In genomic region chr10:115093286-115093775, GRCh38 we compare ENCODE assay signal across 8 cellular contexts. TPM values are rescaled to one million over a fixed set of nuclear protein-coding genes. Genes with fewer than 3 reads are reported as not detected.
A peak's percentile ranks its signal among the peaks of the same experiment; 100 is the strongest.
DNase-seq lines count a peak whose midpoint lies in the region; ATAC-seq and TF ChIP-seq lines count a peak whose summit lies in the region.

ATRNL1 (plus strand) TSS chr10:115093365; CDS start chr10:115093751, 386 bp downstream.

- peak within 1 kb of the TSS; percentile 84 for H3K4me3 ChIP-seq in H7 (ENCODE audit: insufficient read depth, low read depth, low read length)
- peak within 1 kb of the TSS; percentile 38 to 87 (median 70) for H3K4me3 ChIP-seq in heart left ventricle

- peak within 1 kb of the TSS in 7 of 12 donors; percentile 13 to 75 (median 35) for H3K27ac ChIP-seq in heart left ventricle

- intact Hi-C loops in heart left ventricle (cut with DNase I) (no loop called here), posterior vena cava (cut with DNase I) (no loop called here)

- DNase-seq in activated CD4-positive, CD25-positive, alpha-beta regulatory T cell (lab: John Stamatoyannopoulos, UW): no peak
- peak; percentile 89 for DNase-seq in H7
- peak; percentile 37 for DNase-seq in LHCN-M2 (ENCODE audit: low read depth)
- peak; percentile 30 to 61 (median 33) for DNase-seq in heart left ventricle
- DNase-seq in posterior vena cava (ENCODE audit: low spot score): peak; percentile 69
- DNase-seq in NOMO-1 treated with DMSO at 0.1 percent for 48 hours (lab: John Stamatoyannopoulos, UW; ENCODE audit: unreplicated experiment): no peak

- ATAC-seq in activated CD4-positive, CD25-positive, alpha-beta regulatory T cell treated with anti-CD3 and anti-CD28 coated beads, Interleukin-2, amount 50 U/mL, for 24 hours: peak; percentile 15 to 33
- ATAC-seq in activated T-helper 17 cell treated with anti-CD3 and anti-CD28 coated beads, Interleukin-2, amount 50 U/mL, for 72 hours (replicated peaks): peak; percentile 60
- ATAC-seq in heart left ventricle: peak in 3 of 4 donors; percentile 79 to 93 (median 89)

- no peaks in the 10 kb centered on the region for H3K4me1 Mint-ChIP-seq in activated T-helper 17 cell treated with anti-CD3 and anti-CD28 coated beads, Interleukin-2, amount 50 U/mL, for 72 hours

- H3K4me1 ChIP-seq in heart left ventricle: peaks cover 0 to 20% (median 0%) of the 10 kb centered on the region in 12 donors

- H3K27ac Mint-ChIP-seq in activated T-helper 17 cell treated with anti-CD3 and anti-CD28 coated beads, Interleukin-2, amount 50 U/mL, for 72 hours: no peak within 1 kb of the TSS

- peaks cover 52% of the 10 kb centered on the region for H3K27me3 Mint-ChIP-seq in activated T-helper 17 cell treated with anti-CD3 and anti-CD28 coated beads, Interleukin-2, amount 50 U/mL, for 72 hours

- peaks cover 0 to 2% (median 0%) of the 10 kb centered on the region in 12 donors for H3K9me3 ChIP-seq in heart left ventricle

- no peak for TF ChIP-seq POLR2A in heart left ventricle (IDR thresholded peaks at IDR 0.05)

- H3K4me3 Mint-ChIP-seq in activated T-helper 17 cell treated with anti-CD3 and anti-CD28 coated beads, Interleukin-2, amount 50 U/mL, for 72 hours: peak within 1 kb of the TSS; percentile 70

- no peak for TF ChIP-seq CTCF in heart left ventricle (IDR thresholded peaks at IDR 0.05)

- no peaks in the 10 kb centered on the region for H3K9me3 Mint-ChIP-seq in activated T-helper 17 cell treated with anti-CD3 and anti-CD28 coated beads, Interleukin-2, amount 50 U/mL, for 72 hours

- peaks cover 16% of the 10 kb centered on the region for H3K27me3 ChIP-seq in H7 (ENCODE audit: control insufficient read depth, insufficient read depth, low read length)
- H3K27me3 ChIP-seq in heart left ventricle: peaks cover 4 to 60% (median 12%) of the 10 kb centered on the region in 9 donors

- H3K36me3 Mint-ChIP-seq in activated T-helper 17 cell treated with anti-CD3 and anti-CD28 coated beads, Interleukin-2, amount 50 U/mL, for 72 hours (ENCODE audit: low read depth): no peaks in the 10 kb centered on the region

- 0 to 1% (median 1%) methylated on average over 14 to 70 of the region's 70 CpGs for WGBS in heart left ventricle, 4 donors

- no peaks in the 10 kb centered on the region for H3K36me3 ChIP-seq in H7 (replicated peaks; ENCODE audit: control insufficient read depth, insufficient read depth, low read length)
- no peaks in the 10 kb centered on the region for H3K36me3 ChIP-seq in heart left ventricle

RNA-seq across cellular contexts. Expression of gene ATRNL1, which starts in this region (rescaled TPM):
- 35.1 and 68.1 TPM in 2 replicates for total RNA-seq in H7 (2014; rRNA removed; shearing (Covaris generic))
- 13.0 and 13.1 TPM in 2 replicates for total RNA-seq in LHCN-M2 (2014; rRNA removed)
- 5.7 TPM for polyA plus RNA-seq in LHCN-M2 (2012)
- 1 to 10 TPM in 1 of 2 donors, under 1 TPM in 1; 0.63 to 1.5 TPM for total RNA-seq in activated T-helper 17 cell treated with anti-CD3 and anti-CD28 coated beads, Interleukin-2, amount 50 U/mL, for 72 hours
- total RNA-seq in heart left ventricle: 10 to 100 TPM in 3 of 9 donors, 1 to 10 TPM in 4, under 1 TPM in 2; 0.13 to 28.5 (median 3.1) TPM
- under 1 TPM; 0.15 to 0.23 TPM for polyA plus RNA-seq in heart left ventricle
- 1 to 10 TPM in 1 of 2 donors, under 1 TPM in 1; 0.32 to 1.4 TPM for total RNA-seq in posterior vena cava

Comparison
In these comparisons a context has a peak if more than half of its experiments do, and no peak if none do; other contexts are left out.
1. ATAC-seq: peak in every context shown above with its lines; median percentile 89 in heart left ventricle; 60 in activated T-helper 17 cell treated with anti-CD3 and anti-CD28 coated beads, Interleukin-2, amount 50 U/mL, for 72 hours; 24 in activated CD4-positive, CD25-positive, alpha-beta regulatory T cell treated with anti-CD3 and anti-CD28 coated beads, Interleukin-2, amount 50 U/mL, for 24 hours.
2. DNase-seq: peak in H7 (single experiment), LHCN-M2 (single experiment), heart left ventricle (5 of 5) and posterior vena cava (single experiment); none in activated CD4-positive, CD25-positive, alpha-beta regulatory T cell (0 of 4) and NOMO-1 treated with DMSO at 0.1 percent for 48 hours (single experiment).